In genomic region chr9:19922476-19923118, GRCh38 we compare ENCODE assay signal across 9 cellular contexts.
DNase-seq lines count a peak whose midpoint lies in the region; ATAC-seq and TF ChIP-seq lines count a peak whose summit lies in the region.
"Had no signal": no experiment of that assay in that cellular context is flagged by ENCODE, and none has a peak within 500 bp of the region (broad histone marks: within the 10 kb centered on the region; RNA-seq: fewer than 3 reads in every experiment).

No MANE protein-coding gene starts in this region.

- ATAC-seq in foreskin keratinocyte (peak; percentile 49), GM19035 (IDR thresholded peaks at IDR 0.05; ENCODE audit: unreplicated experiment) (no peak), GM18498 (IDR thresholded peaks at IDR 0.05; ENCODE audit: unreplicated experiment) (no peak)

- peak; percentile 43 for TF ChIP-seq CTCF in AG09319 (IDR thresholded peaks at IDR 0.05; ENCODE audit: low read depth, low read length)
- peak; percentile 85 for TF ChIP-seq CTCF in foreskin keratinocyte (conservative IDR thresholded peaks at IDR 0.05)

- DNase-seq in AG09319 (ENCODE audit: extremely low read depth, low read depth) (no peak), HT-29 (ENCODE audit: low spot score) (peak; percentile 55), RPMI7951 (ENCODE audit: low read depth) (peak; percentile 48), foreskin keratinocyte (peak; percentile 32 to 58), superior temporal gyrus (ENCODE audit: extremely low spot score) (peak; percentile 94)
- DNase-seq in stimulated activated CD4-positive, alpha-beta T cell treated with anti-CD3 and anti-CD28 coated beads, Interleukin-1b, Interleukin-23, amount 100 ng/mL, for 48 hours = no peak

- peaks cover 13% of the 10 kb centered on the region for H3K27me3 ChIP-seq in foreskin keratinocyte

- H3K4me1 ChIP-seq in foreskin keratinocyte = peaks cover under 1% of the 10 kb centered on the region

- H3K27ac ChIP-seq in foreskin keratinocyte = no peak overlapping the region
- H3K27ac ChIP-seq: epithelial cell of prostate had no signal

Comparison
In these comparisons a context has a peak if more than half of its experiments do, and no peak if none do; other contexts are left out.
1. DNase-seq: peak in HT-29 (single experiment), RPMI7951 (single experiment), foreskin keratinocyte (2 of 2) and superior temporal gyrus (single experiment); none in AG09319 (single experiment) and stimulated activated CD4-positive, alpha-beta T cell treated with anti-CD3 and anti-CD28 coated beads, Interleukin-1b, Interleukin-23, amount 100 ng/mL, for 48 hours (single experiment).